ENCODE assay signal across 3 cellular contexts in the genomic region with DNA sequence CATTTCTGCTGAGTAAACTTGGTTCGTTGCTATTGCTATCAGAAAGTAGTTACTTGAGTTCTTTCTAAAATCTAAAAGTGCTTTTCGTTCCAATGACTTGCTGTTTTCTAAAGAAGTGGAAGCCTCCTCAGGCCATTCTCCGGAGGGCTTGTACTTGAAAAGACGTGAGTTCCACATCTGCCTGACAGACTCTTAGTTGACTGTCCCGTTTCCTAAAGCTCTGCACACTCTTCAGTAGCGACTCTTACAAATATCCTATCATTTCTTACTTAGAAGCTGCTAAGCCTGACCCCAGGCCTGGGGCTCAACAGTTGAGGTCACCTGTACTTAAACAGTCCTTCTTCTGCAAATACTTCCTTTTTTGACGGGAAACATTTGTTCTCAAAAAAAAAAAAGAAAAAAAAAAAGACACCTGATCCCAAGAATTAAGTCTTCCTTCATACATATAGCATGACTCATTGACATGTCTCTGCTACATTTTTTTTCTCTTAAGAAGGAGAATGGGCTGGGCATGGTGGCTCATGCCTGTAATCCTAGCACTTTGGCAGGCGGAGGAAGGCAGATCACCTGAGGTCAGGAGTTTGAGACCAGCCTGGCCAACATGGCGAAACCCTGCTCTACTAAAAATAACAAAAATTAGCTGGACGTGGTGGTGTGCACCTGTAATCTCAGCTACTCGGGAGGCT.
TF ChIP-seq lines count a peak whose summit lies in the region.

No MANE protein-coding gene starts in this region.

TF ChIP-seq in A549, 52 proteins besides CTCF, POLR2A, EP300 and RAD21:
- TF ChIP-seq JUNB (IDR thresholded peaks at IDR 0.05) (peak; percentile 33; the same call in 1 of the 2 replicates), FOSL2 (IDR thresholded peaks at IDR 0.05) (peak; percentile 51; the same call in 1 of the 2 replicates), FOSL2 (CRISPR knock-in tag; IDR thresholded peaks at IDR 0.05) (peak; percentile 74), RARB (CRISPR knock-in tag; IDR thresholded peaks at IDR 0.05) (no peak), ZSCAN20 (CRISPR knock-in tag; IDR thresholded peaks at IDR 0.05) (no peak), NFE2L2 (conservative IDR thresholded peaks at IDR 0.05; ENCODE audit: low read length) (peak; percentile 35; the same call in 1 of the 2 replicates)

TF ChIP-seq in IMR-90, 13 proteins besides CTCF, POLR2A, EP300 and RAD21:
- TF ChIP-seq, protein P1, sequence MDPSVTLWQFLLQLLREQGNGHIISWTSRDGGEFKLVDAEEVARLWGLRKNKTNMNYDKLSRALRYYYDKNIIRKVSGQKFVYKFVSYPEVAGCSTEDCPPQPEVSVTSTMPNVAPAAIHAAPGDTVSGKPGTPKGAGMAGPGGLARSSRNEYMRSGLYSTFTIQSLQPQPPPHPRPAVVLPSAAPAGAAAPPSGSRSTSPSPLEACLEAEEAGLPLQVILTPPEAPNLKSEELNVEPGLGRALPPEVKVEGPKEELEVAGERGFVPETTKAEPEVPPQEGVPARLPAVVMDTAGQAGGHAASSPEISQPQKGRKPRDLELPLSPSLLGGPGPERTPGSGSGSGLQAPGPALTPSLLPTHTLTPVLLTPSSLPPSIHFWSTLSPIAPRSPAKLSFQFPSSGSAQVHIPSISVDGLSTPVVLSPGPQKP (IDR thresholded peaks at IDR 0.05; ENCODE audit: borderline replicate concordance, low read depth, low read length) = no peak
- TF ChIP-seq BHLHE40 (IDR thresholded peaks at IDR 0.05; ENCODE audit: low read depth, low read length) (no peak), FOS (IDR thresholded peaks at IDR 0.05; ENCODE audit: low read depth, low read length) (no peak), CEBPB (IDR thresholded peaks at IDR 0.05; ENCODE audit: low read depth, low read length) (no peak), CHD1 (IDR thresholded peaks at IDR 0.05; ENCODE audit: low read depth, low read length) (no peak), MAFK (IDR thresholded peaks at IDR 0.05; ENCODE audit: low read depth, low read length) (no peak), RCOR1 (IDR thresholded peaks at IDR 0.05; ENCODE audit: insufficient replicate concordance, low read length) (no peak), MXI1 (IDR thresholded peaks at IDR 0.05; ENCODE audit: borderline replicate concordance, low read depth, low read length) (no peak), SMC3 (IDR thresholded peaks at IDR 0.05; ENCODE audit: low read depth, low read length) (no peak), MAZ (IDR thresholded peaks at IDR 0.05; ENCODE audit: borderline replicate concordance, low read depth, low read length) (no peak), NFE2L2 (IDR thresholded peaks at IDR 0.05; ENCODE audit: low read depth, low read length) (no peak), RFX5 (IDR thresholded peaks at IDR 0.05; ENCODE audit: low read depth, low read length) (no peak)
- TF ChIP-seq, protein P2, sequence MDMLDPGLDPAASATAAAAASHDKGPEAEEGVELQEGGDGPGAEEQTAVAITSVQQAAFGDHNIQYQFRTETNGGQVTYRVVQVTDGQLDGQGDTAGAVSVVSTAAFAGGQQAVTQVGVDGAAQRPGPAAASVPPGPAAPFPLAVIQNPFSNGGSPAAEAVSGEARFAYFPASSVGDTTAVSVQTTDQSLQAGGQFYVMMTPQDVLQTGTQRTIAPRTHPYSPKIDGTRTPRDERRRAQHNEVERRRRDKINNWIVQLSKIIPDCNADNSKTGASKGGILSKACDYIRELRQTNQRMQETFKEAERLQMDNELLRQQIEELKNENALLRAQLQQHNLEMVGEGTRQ (IDR thresholded peaks at IDR 0.05; ENCODE audit: low read depth, low read length) = no peak

TF ChIP-seq in GM23338, 12 proteins besides CTCF, POLR2A, EP300 and RAD21:
- TF ChIP-seq ZNF114 (CRISPR knock-in tag; IDR thresholded peaks at IDR 0.05) = no peak
- TF ChIP-seq NANOG (IDR thresholded peaks at IDR 0.05; ENCODE audit: borderline replicate concordance) = no peak
- TF ChIP-seq JUNB (IDR thresholded peaks at IDR 0.05; ENCODE audit: unreplicated experiment) = no peak
- no peak for TF ChIP-seq POLR2AphosphoS5 (IDR thresholded peaks at IDR 0.05; ENCODE audit: low read depth)
- TF ChIP-seq EZH2 (IDR thresholded peaks at IDR 0.05; ENCODE audit: low read depth, unreplicated experiment) = no peak
- TF ChIP-seq, protein P3, sequence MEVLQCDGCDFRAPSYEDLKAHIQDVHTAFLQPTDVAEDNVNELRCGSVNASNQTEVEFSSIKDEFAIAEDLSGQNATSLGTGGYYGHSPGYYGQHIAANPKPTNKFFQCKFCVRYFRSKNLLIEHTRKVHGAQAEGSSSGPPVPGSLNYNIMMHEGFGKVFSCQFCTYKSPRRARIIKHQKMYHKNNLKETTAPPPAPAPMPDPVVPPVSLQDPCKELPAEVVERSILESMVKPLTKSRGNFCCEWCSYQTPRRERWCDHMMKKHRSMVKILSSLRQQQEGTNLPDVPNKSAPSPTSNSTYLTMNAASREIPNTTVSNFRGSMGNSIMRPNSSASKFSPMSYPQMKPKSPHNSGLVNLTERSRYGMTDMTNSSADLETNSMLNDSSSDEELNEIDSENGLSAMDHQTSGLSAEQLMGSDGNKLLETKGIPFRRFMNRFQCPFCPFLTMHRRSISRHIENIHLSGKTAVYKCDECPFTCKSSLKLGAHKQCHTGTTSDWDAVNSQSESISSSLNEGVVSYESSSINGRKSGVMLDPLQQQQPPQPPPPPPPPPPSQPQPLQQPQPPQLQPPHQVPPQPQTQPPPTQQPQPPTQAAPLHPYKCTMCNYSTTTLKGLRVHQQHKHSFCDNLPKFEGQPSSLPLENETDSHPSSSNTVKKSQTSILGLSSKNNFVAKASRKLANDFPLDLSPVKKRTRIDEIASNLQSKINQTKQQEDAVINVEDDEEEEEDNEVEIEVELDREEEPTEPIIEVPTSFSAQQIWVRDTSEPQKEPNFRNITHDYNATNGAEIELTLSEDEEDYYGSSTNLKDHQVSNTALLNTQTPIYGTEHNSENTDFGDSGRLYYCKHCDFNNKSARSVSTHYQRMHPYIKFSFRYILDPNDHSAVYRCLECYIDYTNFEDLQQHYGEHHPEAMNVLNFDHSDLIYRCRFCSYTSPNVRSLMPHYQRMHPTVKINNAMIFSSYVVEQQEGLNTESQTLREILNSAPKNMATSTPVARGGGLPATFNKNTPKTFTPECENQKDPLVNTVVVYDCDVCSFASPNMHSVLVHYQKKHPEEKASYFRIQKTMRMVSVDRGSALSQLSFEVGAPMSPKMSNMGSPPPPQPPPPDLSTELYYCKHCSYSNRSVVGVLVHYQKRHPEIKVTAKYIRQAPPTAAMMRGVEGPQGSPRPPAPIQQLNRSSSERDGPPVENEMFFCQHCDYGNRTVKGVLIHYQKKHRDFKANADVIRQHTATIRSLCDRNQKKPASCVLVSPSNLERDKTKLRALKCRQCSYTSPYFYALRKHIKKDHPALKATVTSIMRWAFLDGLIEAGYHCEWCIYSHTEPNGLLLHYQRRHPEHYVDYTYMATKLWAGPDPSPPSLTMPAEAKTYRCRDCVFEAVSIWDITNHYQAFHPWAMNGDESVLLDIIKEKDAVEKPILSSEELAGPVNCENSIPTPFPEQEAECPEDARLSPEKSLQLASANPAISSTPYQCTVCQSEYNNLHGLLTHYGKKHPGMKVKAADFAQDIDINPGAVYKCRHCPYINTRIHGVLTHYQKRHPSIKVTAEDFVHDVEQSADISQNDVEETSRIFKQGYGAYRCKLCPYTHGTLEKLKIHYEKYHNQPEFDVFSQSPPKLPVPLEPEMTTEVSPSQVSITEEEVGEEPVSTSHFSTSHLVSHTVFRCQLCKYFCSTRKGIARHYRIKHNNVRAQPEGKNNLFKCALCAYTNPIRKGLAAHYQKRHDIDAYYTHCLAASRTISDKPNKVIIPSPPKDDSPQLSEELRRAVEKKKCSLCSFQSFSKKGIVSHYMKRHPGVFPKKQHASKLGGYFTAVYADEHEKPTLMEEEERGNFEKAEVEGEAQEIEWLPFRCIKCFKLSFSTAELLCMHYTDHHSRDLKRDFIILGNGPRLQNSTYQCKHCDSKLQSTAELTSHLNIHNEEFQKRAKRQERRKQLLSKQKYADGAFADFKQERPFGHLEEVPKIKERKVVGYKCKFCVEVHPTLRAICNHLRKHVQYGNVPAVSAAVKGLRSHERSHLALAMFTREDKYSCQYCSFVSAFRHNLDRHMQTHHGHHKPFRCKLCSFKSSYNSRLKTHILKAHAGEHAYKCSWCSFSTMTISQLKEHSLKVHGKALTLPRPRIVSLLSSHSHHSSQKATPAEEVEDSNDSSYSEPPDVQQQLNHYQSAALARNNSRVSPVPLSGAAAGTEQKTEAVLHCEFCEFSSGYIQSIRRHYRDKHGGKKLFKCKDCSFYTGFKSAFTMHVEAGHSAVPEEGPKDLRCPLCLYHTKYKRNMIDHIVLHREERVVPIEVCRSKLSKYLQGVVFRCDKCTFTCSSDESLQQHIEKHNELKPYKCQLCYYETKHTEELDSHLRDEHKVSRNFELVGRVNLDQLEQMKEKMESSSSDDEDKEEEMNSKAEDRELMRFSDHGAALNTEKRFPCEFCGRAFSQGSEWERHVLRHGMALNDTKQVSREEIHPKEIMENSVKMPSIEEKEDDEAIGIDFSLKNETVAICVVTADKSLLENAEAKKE (CRISPR knock-in tag; IDR thresholded peaks at IDR 0.05) = no peak
- TF ChIP-seq, protein P4, sequence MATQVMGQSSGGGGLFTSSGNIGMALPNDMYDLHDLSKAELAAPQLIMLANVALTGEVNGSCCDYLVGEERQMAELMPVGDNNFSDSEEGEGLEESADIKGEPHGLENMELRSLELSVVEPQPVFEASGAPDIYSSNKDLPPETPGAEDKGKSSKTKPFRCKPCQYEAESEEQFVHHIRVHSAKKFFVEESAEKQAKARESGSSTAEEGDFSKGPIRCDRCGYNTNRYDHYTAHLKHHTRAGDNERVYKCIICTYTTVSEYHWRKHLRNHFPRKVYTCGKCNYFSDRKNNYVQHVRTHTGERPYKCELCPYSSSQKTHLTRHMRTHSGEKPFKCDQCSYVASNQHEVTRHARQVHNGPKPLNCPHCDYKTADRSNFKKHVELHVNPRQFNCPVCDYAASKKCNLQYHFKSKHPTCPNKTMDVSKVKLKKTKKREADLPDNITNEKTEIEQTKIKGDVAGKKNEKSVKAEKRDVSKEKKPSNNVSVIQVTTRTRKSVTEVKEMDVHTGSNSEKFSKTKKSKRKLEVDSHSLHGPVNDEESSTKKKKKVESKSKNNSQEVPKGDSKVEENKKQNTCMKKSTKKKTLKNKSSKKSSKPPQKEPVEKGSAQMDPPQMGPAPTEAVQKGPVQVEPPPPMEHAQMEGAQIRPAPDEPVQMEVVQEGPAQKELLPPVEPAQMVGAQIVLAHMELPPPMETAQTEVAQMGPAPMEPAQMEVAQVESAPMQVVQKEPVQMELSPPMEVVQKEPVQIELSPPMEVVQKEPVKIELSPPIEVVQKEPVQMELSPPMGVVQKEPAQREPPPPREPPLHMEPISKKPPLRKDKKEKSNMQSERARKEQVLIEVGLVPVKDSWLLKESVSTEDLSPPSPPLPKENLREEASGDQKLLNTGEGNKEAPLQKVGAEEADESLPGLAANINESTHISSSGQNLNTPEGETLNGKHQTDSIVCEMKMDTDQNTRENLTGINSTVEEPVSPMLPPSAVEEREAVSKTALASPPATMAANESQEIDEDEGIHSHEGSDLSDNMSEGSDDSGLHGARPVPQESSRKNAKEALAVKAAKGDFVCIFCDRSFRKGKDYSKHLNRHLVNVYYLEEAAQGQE (IDR thresholded peaks at IDR 0.05; ENCODE audit: unreplicated experiment) = no peak
- no peak for TF ChIP-seq CREB1 (CRISPR knock-in tag; IDR thresholded peaks at IDR 0.05; ENCODE audit: low read depth)
